Comparison of ENCODE assay signal across 12 cellular contexts in the genomic region with DNA sequence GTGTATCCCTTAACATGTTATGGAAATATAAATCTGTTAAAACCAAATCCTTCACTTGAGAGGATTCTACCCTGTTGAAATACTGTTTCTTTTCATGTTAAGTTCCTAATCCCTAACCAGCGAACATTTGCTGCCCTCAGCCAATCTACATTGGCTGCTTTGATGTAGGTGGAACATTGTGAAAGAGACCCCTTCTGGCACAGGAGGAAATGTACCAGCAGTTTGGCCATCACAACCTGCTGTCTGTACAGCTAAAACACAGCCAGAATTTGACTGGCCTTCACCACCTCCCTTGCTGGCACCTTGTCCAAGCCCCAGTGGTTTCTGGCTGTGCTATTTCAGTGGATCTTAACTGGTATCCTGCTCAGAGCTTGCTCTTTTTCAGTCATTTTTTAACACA.
"Had no signal": no experiment of that assay in that cellular context is flagged by ENCODE, and none has a peak within 500 bp of the region (broad histone marks: within the 10 kb centered on the region; RNA-seq: fewer than 3 reads in every experiment).

No MANE protein-coding gene starts in this region.

- H3K4me3 Mint-ChIP-seq: activated CD4-positive, alpha-beta memory T cell treated with anti-CD3 and anti-CD28 coated beads for 36 hours; activated T-cell treated with anti-CD3 and anti-CD28 coated beads, Interleukin-2, amount 50 U/mL, for 24 hours; natural killer cell; stimulated activated naive CD8-positive, alpha-beta T cell treated with anti-CD3 and anti-CD28 coated beads, Interleukin-15, amount 100 ng/mL, for 72 hours; type B pancreatic cell had no signal

- H3K9me3 ChIP-seq: psoas muscle, right lobe of liver had no signal

- H3K4me1 ChIP-seq: left ventricle myocardium inferior, psoas muscle, right lobe of liver had no signal

- H3K27ac Mint-ChIP-seq: activated CD4-positive, alpha-beta memory T cell treated with anti-CD3 and anti-CD28 coated beads for 36 hours; activated T-cell treated with anti-CD3 and anti-CD28 coated beads, Interleukin-2, amount 50 U/mL, for 24 hours; natural killer cell; stimulated activated naive CD8-positive, alpha-beta T cell treated with anti-CD3 and anti-CD28 coated beads, Interleukin-15, amount 100 ng/mL, for 72 hours; type B pancreatic cell had no signal

- H3K27me3 ChIP-seq: cardiac muscle cell, right lobe of liver had no signal

- H3K9me3 Mint-ChIP-seq: type B pancreatic cell had no signal

- H3K27me3 Mint-ChIP-seq: activated CD4-positive, alpha-beta memory T cell treated with anti-CD3 and anti-CD28 coated beads for 36 hours; activated T-cell treated with anti-CD3 and anti-CD28 coated beads, Interleukin-2, amount 50 U/mL, for 24 hours; stimulated activated naive CD8-positive, alpha-beta T cell treated with anti-CD3 and anti-CD28 coated beads, Interleukin-15, amount 100 ng/mL, for 72 hours; type B pancreatic cell had no signal

- H3K4me1 Mint-ChIP-seq: natural killer cell; stimulated activated naive CD8-positive, alpha-beta T cell treated with anti-CD3 and anti-CD28 coated beads, Interleukin-15, amount 100 ng/mL, for 72 hours had no signal

- H3K36me3 ChIP-seq: cardiac muscle cell, left ventricle myocardium inferior, right lobe of liver had no signal

- DNase-seq: activated CD4-positive, alpha-beta memory T cell treated with anti-CD3 and anti-CD28 coated beads for 36 hours; activated effector memory CD4-positive, alpha-beta T cell treated with Interleukin-2 at 50 U/mL for 16 hours; activated naive CD4-positive, alpha-beta T cell treated with anti-CD3 and anti-CD28 coated beads, Interleukin-2, amount 50 U/mL, for 16 hours; activated T-cell treated with anti-CD3 and anti-CD28 coated beads, Interleukin-2, amount 50 U/mL, for 24 hours; left ventricle myocardium inferior; natural killer cell; psoas muscle; right lobe of liver; stimulated activated naive CD8-positive, alpha-beta T cell treated with anti-CD3 and anti-CD28 coated beads, Interleukin-15, amount 100 ng/mL, for 72 hours had no signal

- H3K4me3 ChIP-seq: cardiac muscle cell, left ventricle myocardium inferior, psoas muscle, right lobe of liver had no signal

- H3K36me3 Mint-ChIP-seq: activated CD4-positive, alpha-beta memory T cell treated with anti-CD3 and anti-CD28 coated beads for 36 hours; type B pancreatic cell had no signal

- H3K27ac ChIP-seq: cardiac muscle cell, left ventricle myocardium inferior, psoas muscle, right lobe of liver had no signal

- ATAC-seq: esophagus mucosa; natural killer cell; psoas muscle; right lobe of liver; stimulated activated naive CD8-positive, alpha-beta T cell treated with anti-CD3 and anti-CD28 coated beads, Interleukin-15, amount 100 ng/mL, for 72 hours had no signal
